Comparison of ENCODE assay signal across 34 cellular contexts in the genomic region with DNA sequence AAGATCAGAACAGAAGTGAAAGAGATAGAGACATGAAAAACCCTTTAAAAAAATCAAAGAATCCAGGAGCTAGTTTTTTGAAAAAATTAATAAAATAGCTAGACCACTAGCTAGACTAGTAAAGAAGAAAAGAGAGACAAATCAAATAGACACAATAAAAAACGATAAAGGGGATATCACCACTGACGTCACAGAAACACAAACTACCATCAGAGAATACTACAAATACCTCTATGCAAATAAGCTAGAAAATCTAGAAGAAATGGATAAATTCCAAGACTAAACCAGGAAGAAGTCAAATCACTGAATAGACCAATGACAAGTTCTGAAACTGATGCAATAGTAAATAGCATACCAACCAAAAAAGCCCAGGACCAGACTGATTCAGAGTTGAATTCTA.
"Had no signal": no experiment of that assay in that cellular context is flagged by ENCODE, and none has a peak within 500 bp of the region (broad histone marks: within the 10 kb centered on the region; RNA-seq: fewer than 3 reads in every experiment).

No MANE protein-coding gene starts in this region.

- H3K4me1 ChIP-seq: adrenal gland, ascending aorta, body of pancreas, breast epithelium had no signal

- H3K27me3 ChIP-seq: adrenal gland, ascending aorta, body of pancreas, brain microvascular endothelial cell, breast epithelium, cardiac muscle cell had no signal

- FAIRE-seq: astrocyte, bronchial epithelial cell had no signal

- DNase-seq: activated effector memory CD4-positive, alpha-beta T cell treated with anti-CD3 and anti-CD28 coated beads, Interleukin-2, amount 50 U/mL, for 16 hours; activated effector memory CD4-positive, alpha-beta T cell treated with Interleukin-2 at 50 U/mL for 16 hours; activated gamma-delta T cell; activated gamma-delta T cell treated with Interleukin-2 at 50 U/mL for 16 hours; activated naive CD4-positive, alpha-beta T cell; activated naive CD4-positive, alpha-beta T cell treated with anti-CD3 and anti-CD28 coated beads for 36 hours; activated naive CD4-positive, alpha-beta T cell treated with anti-CD3 and anti-CD28 coated beads, Interleukin-2, amount 10 ng/mL, durations not matched to agents 7 days and 5 days; activated naive CD4-positive, alpha-beta T cell treated with anti-CD3 and anti-CD28 coated beads, Interleukin-2, amount 50 U/mL, for 16 hours; activated naive CD4-positive, alpha-beta T cell treated with Interleukin-2 at 50 U/mL for 16 hours; activated naive CD8-positive, alpha-beta T cell treated with anti-CD3 and anti-CD28 coated beads for 36 hours; activated naive CD8-positive, alpha-beta T cell treated with anti-CD3 and anti-CD28 coated beads, Interleukin-2, amount 10 ng/mL, durations not matched to agents 7 days and 5 days; activated naive CD8-positive, alpha-beta T cell treated with anti-CD3 and anti-CD28 coated beads, Interleukin-2, amount 50 U/mL, for 24 hours; activated T-cell treated with anti-CD3 and anti-CD28 coated beads, Interleukin-2, amount 50 U/mL, for 1 hour; activated T-cell treated with anti-CD3 and anti-CD28 coated beads, Interleukin-2, amount 50 U/mL, for 24 hours; activated T-cell treated with anti-CD3 and anti-CD28 coated beads, Interleukin-2, amount 50 U/mL, for 4 hours; activated T-cell treated with anti-CD3 and anti-CD28 coated beads, Interleukin-2, amount 50 U/mL, for 48 hours; activated T-cell treated with anti-CD3 and anti-CD28 coated beads, Interleukin-2, amount 50 U/mL, for 72 hours; adrenal gland; amniotic stem cell; amygdala; anterior cingulate cortex; aorta; body of pancreas; brain microvascular endothelial cell; caudate nucleus; central memory CD4-positive, alpha-beta T cell; cerebellar nuclear complex had no signal

- ATAC-seq: activated naive CD4-positive, alpha-beta T cell treated with anti-CD3 and anti-CD28 coated beads, Interleukin-2, amount 50 U/mL, for 72 hours; activated naive CD8-positive, alpha-beta T cell treated with anti-CD3 and anti-CD28 coated beads, Interleukin-2, amount 50 U/mL, for 24 hours; activated T-cell treated with anti-CD3 and anti-CD28 coated beads, Interleukin-2, amount 50 U/mL, for 4 hours; activated T-cell treated with anti-CD3 and anti-CD28 coated beads, Interleukin-2, amount 50 U/mL, for 72 hours; activated T-helper 17 cell treated with anti-CD3 and anti-CD28 coated beads, Interleukin-2, amount 50 U/mL, for 72 hours; body of pancreas had no signal

- H3K36me3 ChIP-seq: adrenal gland, ascending aorta, brain microvascular endothelial cell, breast epithelium, cardiac muscle cell had no signal

- H3K4me3 ChIP-seq: adrenal gland, ascending aorta, body of pancreas, breast epithelium, cardiac muscle cell had no signal

- H3K9me3 ChIP-seq: adrenal gland, body of pancreas, breast epithelium had no signal

- H3K27ac ChIP-seq: adrenal gland, ascending aorta, body of pancreas, brain microvascular endothelial cell, breast epithelium, cardiac muscle cell had no signal
